9 cellular contexts compared by ENCODE assay signal in genomic region chr5:156913719-156914370, GRCh38. TPM values are rescaled to one million over a fixed set of nuclear protein-coding genes. Genes with fewer than 3 reads are reported as not detected.
A peak's percentile ranks its signal among the peaks of the same experiment; 100 is the strongest.
DNase-seq lines count a peak whose midpoint lies in the region; ATAC-seq and TF ChIP-seq lines count a peak whose summit lies in the region.
"Had no signal": no experiment of that assay in that cellular context is flagged by ENCODE, and none has a peak within 500 bp of the region (broad histone marks: within the 10 kb centered on the region; RNA-seq: fewer than 3 reads in every experiment).

No MANE protein-coding gene starts in this region.

- H3K27me3 ChIP-seq in HUES48 (ENCODE audit: control insufficient read depth, insufficient read depth, low read length) (peaks cover 36% of the 10 kb centered on the region), mucosa of rectum (ENCODE audit: control insufficient read depth in 2 of 2, insufficient read depth in 2 of 2, low read length in 2 of 2) (no peaks in the 10 kb centered on the region), MG63 (no peaks in the 10 kb centered on the region; the same call in 1 of the 2 replicates)

- no peaks in the 10 kb centered on the region for H3K36me3 Mint-ChIP-seq in MCF 10A (ENCODE audit: insufficient read depth, unreplicated experiment)

- no peaks in the 10 kb centered on the region for H3K9me3 ChIP-seq in HUES48 (ENCODE audit: control insufficient read depth, insufficient read depth, low read length)
- H3K9me3 ChIP-seq in mucosa of rectum (ENCODE audit: control insufficient read depth in 2 of 2, low read length in 2 of 2): no peaks in the 10 kb centered on the region
- H3K9me3 ChIP-seq in MG63: no peaks in the 10 kb centered on the region

- H3K9me3 Mint-ChIP-seq in MCF 10A (ENCODE audit: unreplicated experiment): no peaks in the 10 kb centered on the region

- H3K4me3 Mint-ChIP-seq in MCF 10A (ENCODE audit: unreplicated experiment): no peak overlapping the region

- H3K36me3 ChIP-seq in HUES48 (ENCODE audit: control insufficient read depth, insufficient read depth, low read length) (no peaks in the 10 kb centered on the region), mucosa of rectum (ENCODE audit: control insufficient read depth in 2 of 2, insufficient read depth in 2 of 2, low read length in 2 of 2) (no peaks in the 10 kb centered on the region), MG63 (no peaks in the 10 kb centered on the region)

- POLR2A ChIA-PET in MCF 10A (lab: Yijun Ruan, JAX): no interaction called here

- peak overlapping the region; percentile 62 for H3K9ac ChIP-seq in HUES48 (ENCODE audit: low read depth, low read length)
- H3K9ac ChIP-seq in mucosa of rectum (ENCODE audit: low read depth in 1 of 2, low read length in 2 of 2): no peak overlapping the region

- DNase-seq in GM13976 (ENCODE audit: low spot score) (peak; percentile 53), SKM-1 (lab: John Stamatoyannopoulos, UW; ENCODE audit: unreplicated experiment) (peak; percentile 81), MCF 10A (ENCODE audit: unreplicated experiment) (no peak), MG63 (no peak)
- no peak for DNase-seq in activated CD4-positive, alpha-beta T cell treated with anti-CD3 and anti-CD28 coated beads, Interleukin-2, amount 50 U/mL, for 48 hours

- H3K4me3 ChIP-seq in HUES48 (ENCODE audit: low read depth, low read length) (peak overlapping the region; percentile 44), mucosa of rectum (ENCODE audit: low read length in 2 of 2) (no peak overlapping the region), MG63 (no peak overlapping the region)

- H3K4me1 Mint-ChIP-seq in MCF 10A (ENCODE audit: insufficient read depth, unreplicated experiment): peaks cover 6% of the 10 kb centered on the region

- no peak overlapping the region for H3K27ac Mint-ChIP-seq in MCF 10A (ENCODE audit: low read depth, unreplicated experiment)

- peak; percentile 88 for ATAC-seq in GM21526 (IDR thresholded peaks at IDR 0.05; ENCODE audit: low FRiP score, unreplicated experiment)

- H3K27ac ChIP-seq in HUES48 (ENCODE audit: low read depth, low read length): peak overlapping the region; percentile 95
- H3K27ac ChIP-seq in mucosa of rectum (ENCODE audit: low read depth in 2 of 2, low read length in 2 of 2): peak overlapping the region; percentile 44 to 45

- no peaks in the 10 kb centered on the region for H3K27me3 Mint-ChIP-seq in MCF 10A (ENCODE audit: insufficient read depth, unreplicated experiment)

- no TSS peak for BruUV-seq in MCF 10A (replicated peaks; lab: Mats Ljungman, UMichigan)

- TF ChIP-seq CTCF in GM13976 (IDR thresholded peaks at IDR 0.05; ENCODE audit: borderline replicate concordance, control extremely low read depth, extremely low read depth, insufficient read depth, missing control alignments): no peak
- no peak for TF ChIP-seq CTCF in MCF 10A (IDR thresholded peaks at IDR 0.05; ENCODE audit: unreplicated experiment)

- in situ Hi-C loops in GM13976 (cut with MboI; ENCODE audit: low sequenced_read_pairs, unreplicated experiment): no loop called here

- CTCF ChIA-PET in MCF 10A (lab: Yijun Ruan, JAX): interaction anchor here (0.6 kb wide), 1 partner anchor 32 kb away, joined by 3 read pairs; no protein-coding TSS in a partner anchor

- intact Hi-C loops in MCF 10A (cut with micrococcal nuclease): no loop called here

- H3K4me1 ChIP-seq in HUES48 (ENCODE audit: control insufficient read depth, insufficient read depth, low read length) (peaks cover 31% of the 10 kb centered on the region), mucosa of rectum (ENCODE audit: control insufficient read depth in 2 of 2, insufficient read depth in 2 of 2, low read length in 2 of 2) (peaks cover 0 to 4% of the 10 kb centered on the region in 2 donors)

RNA-seq across cellular contexts. Expression of gene TIMD4, which starts 49.2 kb away (rescaled TPM):
- not detected in 2 replicates for total RNA-seq in MCF 10A (2022)
- total RNA-seq in MG63 (2014; rRNA removed; shearing (Covaris generic); ENCODE audit: low replicate concordance): not detected in 2 replicates
- total RNA-seq: NCI-H460 had no signal

Comparison
In these comparisons a context has a peak if more than half of its experiments do, and no peak if none do; other contexts are left out.
1. DNase-seq: peak in GM13976 (single experiment) and SKM-1 (single experiment); none in MCF 10A (single experiment), activated CD4-positive, alpha-beta T cell treated with anti-CD3 and anti-CD28 coated beads, Interleukin-2, amount 50 U/mL, for 48 hours (0 of 2) and MG63 (single experiment).